In genomic region chr6:68975064-68975463, GRCh38 we compare ENCODE assay signal across 11 cellular contexts.
DNase-seq lines count a peak whose midpoint lies in the region; ATAC-seq and TF ChIP-seq lines count a peak whose summit lies in the region.
"Had no signal": no experiment of that assay in that cellular context is flagged by ENCODE, and none has a peak within 500 bp of the region (broad histone marks: within the 10 kb centered on the region; RNA-seq: fewer than 3 reads in every experiment).

No MANE protein-coding gene starts in this region.

- H3K27me3 ChIP-seq in HAP-1 (ENCODE audit: low read depth) (no peaks in the 10 kb centered on the region), WERI-Rb-1 (ENCODE audit: insufficient read depth, low read depth, severe bottlenecking) (no peaks in the 10 kb centered on the region), esophagus muscularis mucosa (no peaks in the 10 kb centered on the region)
- H3K27me3 ChIP-seq: BLaER1 treated with 17β-estradiol and CSF1 and Interleukin-3, amounts not matched to agents 10 nM and 100 nM had no signal

- TF ChIP-seq POLR2A in esophagus muscularis mucosa (IDR thresholded peaks at IDR 0.05; ENCODE audit: low read depth): no peak

- H3K4me1 ChIP-seq in HAP-1: peaks cover 10% of the 10 kb centered on the region
- H3K4me1 ChIP-seq in esophagus muscularis mucosa: peaks cover 0 to 6% (median 0%) of the 10 kb centered on the region in 4 donors

- DNase-seq in HAP-1 (ENCODE audit: low spot score in 2 of 2) (peak; percentile 74 to 87), WERI-Rb-1 (peak; percentile 42), hippocampal formation (lab: John Stamatoyannopoulos, UW) (peak; percentile 73 to 92), esophagus muscularis mucosa (ENCODE audit: extremely low spot score) (no peak)
- DNase-seq: stimulated activated CD4-positive, alpha-beta T cell treated with anti-CD3 and anti-CD28 coated beads, Interleukin-15, amount 100 ng/mL, for 24 hours had no signal

- H3K36me3 ChIP-seq in HAP-1 (replicated peaks) (no peaks in the 10 kb centered on the region), WERI-Rb-1 (no peaks in the 10 kb centered on the region), esophagus muscularis mucosa (no peaks in the 10 kb centered on the region)
- H3K36me3 ChIP-seq: BLaER1 treated with 17β-estradiol and CSF1 and Interleukin-3, amounts not matched to agents 10 nM and 100 nM; thoracic aorta had no signal

- TF ChIP-seq EP300 in esophagus muscularis mucosa (IDR thresholded peaks at IDR 0.05): no peak

- no peaks in the 10 kb centered on the region for H3K9me3 ChIP-seq in HAP-1
- no peaks in the 10 kb centered on the region for H3K9me3 ChIP-seq in WERI-Rb-1 (ENCODE audit: severe bottlenecking)
- H3K9me3 ChIP-seq in esophagus muscularis mucosa: no peaks in the 10 kb centered on the region
- H3K9me3 ChIP-seq: BLaER1 treated with 17β-estradiol and CSF1 and Interleukin-3, amounts not matched to agents 10 nM and 100 nM; thoracic aorta had no signal

- in situ Hi-C loops in HAP-1 (cut with MboI; ENCODE audit: low sequenced_read_pairs): no loop called here

- intact Hi-C loops in esophagus muscularis mucosa (cut with DNase I): no loop called here

- no peak overlapping the region for H3K4me3 ChIP-seq in HAP-1
- H3K4me3 ChIP-seq in WERI-Rb-1 (ENCODE audit: low read depth, low read length): no peak overlapping the region
- no peak overlapping the region for H3K4me3 ChIP-seq in esophagus muscularis mucosa
- H3K4me3 ChIP-seq: BLaER1 treated with 17β-estradiol and CSF1 and Interleukin-3, amounts not matched to agents 10 nM and 100 nM; thoracic aorta had no signal

- H3K27ac ChIP-seq in 22Rv1: 0 out of 2 replicates have a peak overlapping the region, but pooled peaks have one; percentile 3
- H3K27ac ChIP-seq in WERI-Rb-1: no peak overlapping the region
- no peak overlapping the region for H3K27ac ChIP-seq in esophagus muscularis mucosa (replicated peaks in 1 of 4)
- H3K27ac ChIP-seq: BLaER1 treated with 17β-estradiol and CSF1 and Interleukin-3, amounts not matched to agents 10 nM and 100 nM; thoracic aorta had no signal

- no peak for ATAC-seq in GM18520 (IDR thresholded peaks at IDR 0.05; ENCODE audit: unreplicated experiment)
- no peak for ATAC-seq in HG03108 (IDR thresholded peaks at IDR 0.05; ENCODE audit: unreplicated experiment)
- no peak for ATAC-seq in HG03095 (IDR thresholded peaks at IDR 0.05; ENCODE audit: unreplicated experiment)

- 50% methylated on average over 2 of the region's 2 CpGs for WGBS in esophagus muscularis mucosa

- TF ChIP-seq CTCF in 22Rv1 (IDR thresholded peaks at IDR 0.05) (peak; percentile 78), WERI-Rb-1 (IDR thresholded peaks at IDR 0.05; ENCODE audit: low read depth, low read length) (peak; percentile 53), esophagus muscularis mucosa (IDR thresholded peaks at IDR 0.05) (peak in 1 of 3 experiments; percentile 8)
